ENCODE assay signal across 34 cellular contexts in genomic region chr9:37241340-37241739, GRCh38.
"Had no signal": no experiment of that assay in that cellular context is flagged by ENCODE, and none has a peak within 500 bp of the region (broad histone marks: within the 10 kb centered on the region; RNA-seq: fewer than 3 reads in every experiment).

No MANE protein-coding gene starts in this region.

- FAIRE-seq: bronchial epithelial cell had no signal

- H3K9ac ChIP-seq: KMS-11 had no signal

- H3K4me2 ChIP-seq: KMS-11 had no signal

- H3K9me3 ChIP-seq: ascending aorta, body of pancreas, MG63, SJCRH30 had no signal

- H3K4me3 Mint-ChIP-seq: activated CD8-positive, alpha-beta memory T cell treated with anti-CD3 and anti-CD28 coated beads, Interleukin-2, amount 10 ng/mL, durations not matched to agents 7 days and 5 days; activated naive CD8-positive, alpha-beta T cell treated with anti-CD3 and anti-CD28 coated beads, Interleukin-2, amount 50 U/mL, for 24 hours; activated T-cell treated with anti-CD3 and anti-CD28 coated beads, Interleukin-2, amount 50 U/mL, for 24 hours; activated T-helper 1 cell treated with anti-CD3 and anti-CD28 coated beads, Interleukin-12 subunit alpha, Interleukin-12 subunit beta, Interleukin-2, Interleukin-4 antibody, amounts not matched to agents 30 ng/mL and 10 ng/mL and 1 ng/mL, durations not matched to agents 14 hours and 24 hours and 36 hours; T-helper 1 cell treated with Interleukin-12 subunit alpha and Interleukin-12 subunit beta and Interleukin-4 antibody, amounts not matched to agents 30 μg/mL and 1 μg/mL, for 36 hours had no signal

- H3K27ac Mint-ChIP-seq: activated CD8-positive, alpha-beta memory T cell treated with anti-CD3 and anti-CD28 coated beads, Interleukin-2, amount 10 ng/mL, durations not matched to agents 7 days and 5 days; activated naive CD4-positive, alpha-beta T cell treated with anti-CD3 and anti-CD28 coated beads, Interleukin-2, amount 50 U/mL, for 72 hours; activated naive CD8-positive, alpha-beta T cell treated with anti-CD3 and anti-CD28 coated beads, Interleukin-2, amount 50 U/mL, for 24 hours; activated T-cell treated with anti-CD3 and anti-CD28 coated beads, Interleukin-2, amount 50 U/mL, for 24 hours; activated T-helper 1 cell treated with anti-CD3 and anti-CD28 coated beads, Interleukin-12 subunit alpha, Interleukin-12 subunit beta, Interleukin-2, Interleukin-4 antibody, amounts not matched to agents 30 ng/mL and 10 ng/mL and 1 ng/mL, durations not matched to agents 14 hours and 24 hours and 36 hours; T-helper 1 cell treated with Interleukin-12 subunit alpha and Interleukin-12 subunit beta and Interleukin-4 antibody, amounts not matched to agents 30 μg/mL and 1 μg/mL, for 36 hours had no signal

- H3K4me3 ChIP-seq: ascending aorta, body of pancreas, MG63, SJCRH30 had no signal

- H3K27ac ChIP-seq: ascending aorta, body of pancreas, KMS-11, SJCRH30 had no signal

- H3K9me3 Mint-ChIP-seq: activated naive CD4-positive, alpha-beta T cell treated with anti-CD3 and anti-CD28 coated beads, Interleukin-2, amount 50 U/mL, for 72 hours; activated naive CD8-positive, alpha-beta T cell treated with anti-CD3 and anti-CD28 coated beads, Interleukin-2, amount 50 U/mL, for 24 hours; activated T-cell treated with anti-CD3 and anti-CD28 coated beads, Interleukin-2, amount 50 U/mL, for 24 hours; activated T-helper 1 cell treated with anti-CD3 and anti-CD28 coated beads, Interleukin-12 subunit alpha, Interleukin-12 subunit beta, Interleukin-2, Interleukin-4 antibody, amounts not matched to agents 30 ng/mL and 10 ng/mL and 1 ng/mL, durations not matched to agents 14 hours and 24 hours and 36 hours; T-helper 1 cell treated with Interleukin-12 subunit alpha and Interleukin-12 subunit beta and Interleukin-4 antibody, amounts not matched to agents 30 μg/mL and 1 μg/mL, for 36 hours had no signal

- ATAC-seq: activated CD8-positive, alpha-beta memory T cell treated with anti-CD3 and anti-CD28 coated beads, Interleukin-2, amount 10 ng/mL, durations not matched to agents 7 days and 5 days; activated naive CD4-positive, alpha-beta T cell treated with anti-CD3 and anti-CD28 coated beads, Interleukin-2, amount 50 U/mL, for 72 hours; activated naive CD8-positive, alpha-beta T cell treated with anti-CD3 and anti-CD28 coated beads, Interleukin-2, amount 50 U/mL, for 24 hours; body of pancreas; Panc1; Right ventricle myocardium inferior; SK-N-SH treated with all-trans-retinoic acid at 6 μM for 48 hours had no signal

- H3K4me1 Mint-ChIP-seq: activated CD8-positive, alpha-beta memory T cell treated with anti-CD3 and anti-CD28 coated beads, Interleukin-2, amount 10 ng/mL, durations not matched to agents 7 days and 5 days had no signal

- H3K4me1 ChIP-seq: ascending aorta, SJCRH30 had no signal

- H3K27me3 ChIP-seq: ascending aorta, body of pancreas, MG63, SJCRH30 had no signal

- H3K27me3 Mint-ChIP-seq: activated CD8-positive, alpha-beta memory T cell treated with anti-CD3 and anti-CD28 coated beads, Interleukin-2, amount 10 ng/mL, durations not matched to agents 7 days and 5 days; activated naive CD8-positive, alpha-beta T cell treated with anti-CD3 and anti-CD28 coated beads, Interleukin-2, amount 50 U/mL, for 24 hours; activated T-cell treated with anti-CD3 and anti-CD28 coated beads, Interleukin-2, amount 50 U/mL, for 24 hours had no signal

- H3K36me3 ChIP-seq: ascending aorta, MG63, SJCRH30 had no signal

- DNase-seq: activated CD4-positive, alpha-beta T cell treated with anti-CD3 and anti-CD28 coated beads for 48 hours; activated CD4-positive, alpha-beta T cell treated with anti-CD3 and anti-CD28 coated beads, Interleukin-2, amount 50 U/mL, for 48 hours; activated CD4-positive, CD25-positive, alpha-beta regulatory T cell treated with anti-CD3 and anti-CD28 coated beads, Interleukin-2, amount 50 U/mL, for 72 hours; activated CD8-positive, alpha-beta memory T cell treated with anti-CD3 and anti-CD28 coated beads, Interleukin-2, amount 10 ng/mL, durations not matched to agents 7 days and 5 days; activated effector memory CD4-positive, alpha-beta T cell treated with anti-CD3 and anti-CD28 coated beads, Interleukin-2, amount 50 U/mL, for 16 hours; activated naive CD4-positive, alpha-beta T cell treated with Interleukin-2 at 50 U/mL for 16 hours; activated naive CD8-positive, alpha-beta T cell treated with anti-CD3 and anti-CD28 coated beads, Interleukin-2, amount 50 U/mL, for 24 hours; activated T-cell treated with anti-CD3 and anti-CD28 coated beads, Interleukin-2, amount 50 U/mL, for 24 hours; amniotic stem cell; body of pancreas; central memory CD4-positive, alpha-beta T cell; MG63; MV-4-11; NCI-H1092 treated with DMSO at 0.1 percent for 48 hours; NCI-H1417 treated with DMSO at 0.1 percent for 48 hours; NCI-H1694; NCI-H2029; NCI-H2107; NCI-H2171 treated with DMSO at 0.1 percent for 48 hours; NCI-H345; NCI-H510A; NCI-H526 treated with DMSO at 0.1 percent for 48 hours; NCI-H82; RPMI8226; SJCRH30 had no signal
